Comparison of ENCODE assay signal across 11 cellular contexts in the genomic region with DNA sequence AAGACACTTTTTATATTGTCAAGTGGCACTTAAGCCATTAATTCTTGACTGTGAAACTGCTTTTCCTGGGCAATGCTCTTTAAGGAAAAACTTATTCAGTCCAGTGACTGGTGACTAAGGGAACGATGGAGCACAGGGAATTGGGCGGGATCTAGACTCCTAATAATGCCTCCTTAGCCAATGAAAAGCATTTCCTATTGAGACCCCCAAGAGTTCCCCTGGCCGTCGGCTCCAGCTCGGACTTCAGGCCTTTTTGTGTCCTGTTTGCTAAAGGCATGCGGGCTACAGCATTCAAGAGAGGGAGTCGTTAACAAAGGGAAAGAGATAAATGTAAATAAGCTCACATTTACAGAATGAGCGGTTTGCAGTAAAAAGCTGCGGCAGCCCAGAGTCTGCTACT. TPM values are rescaled to one million over a fixed set of nuclear protein-coding genes. Genes with fewer than 3 reads are reported as not detected.
A peak's percentile ranks its signal among the peaks of the same experiment; 100 is the strongest.
DNase-seq lines count a peak whose midpoint lies in the region.
"Had no signal": no experiment of that assay in that cellular context is flagged by ENCODE, and none has a peak within 500 bp of the region (broad histone marks: within the 10 kb centered on the region; RNA-seq: fewer than 3 reads in every experiment).

A gene with protein sequence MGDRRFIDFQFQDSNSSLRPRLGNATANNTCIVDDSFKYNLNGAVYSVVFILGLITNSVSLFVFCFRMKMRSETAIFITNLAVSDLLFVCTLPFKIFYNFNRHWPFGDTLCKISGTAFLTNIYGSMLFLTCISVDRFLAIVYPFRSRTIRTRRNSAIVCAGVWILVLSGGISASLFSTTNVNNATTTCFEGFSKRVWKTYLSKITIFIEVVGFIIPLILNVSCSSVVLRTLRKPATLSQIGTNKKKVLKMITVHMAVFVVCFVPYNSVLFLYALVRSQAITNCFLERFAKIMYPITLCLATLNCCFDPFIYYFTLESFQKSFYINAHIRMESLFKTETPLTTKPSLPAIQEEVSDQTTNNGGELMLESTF (plus strand): TSS at position 250 of the 400 bp plus-strand sequence. CDS start 7,150 bp downstream, outside the sequence.

- H3K79me1 ChIP-seq in trophoblast cell (ENCODE audit: low read length), result no peaks in the 10 kb centered on the region

- H3K36me3 ChIP-seq in trophoblast cell (ENCODE audit: control insufficient read depth in 1 of 2, insufficient read depth in 2 of 2, low read length in 2 of 2), result no peaks in the 10 kb centered on the region

- no peak within 1 kb of the TSS for H4K8ac ChIP-seq in trophoblast cell (ENCODE audit: low read depth, low read length)

- H3K14ac ChIP-seq in trophoblast cell (ENCODE audit: low read length), result no peak within 1 kb of the TSS

- H4K12ac ChIP-seq in trophoblast cell (ENCODE audit: low read depth, low read length), result no peak within 1 kb of the TSS

- no peaks in the 10 kb centered on the region for H3K4me1 ChIP-seq in trophoblast cell (ENCODE audit: control insufficient read depth in 1 of 2, insufficient read depth in 2 of 2, low read length in 2 of 2)

- H3K4me3 ChIP-seq in iPS-11a (ENCODE audit: low read depth, low read length), result peak within 1 kb of the TSS; percentile 20
- H3K4me3 ChIP-seq in trophoblast cell (ENCODE audit: low read depth, low read length), result no peak within 1 kb of the TSS

- H3K4me2 ChIP-seq in trophoblast cell (ENCODE audit: low read length), result peak within 1 kb of the TSS; percentile 54

- no peak within 1 kb of the TSS for H3K23ac ChIP-seq in trophoblast cell (ENCODE audit: low read length)

- H2AFZ ChIP-seq in trophoblast cell (ENCODE audit: insufficient read depth, low read length, poor library complexity), result no peak within 1 kb of the TSS

- no peak within 1 kb of the TSS for H2BK12ac ChIP-seq in trophoblast cell (ENCODE audit: low read length)

- WGBS in trophoblast cell (ENCODE audit: extremely low coverage, insufficient coverage, insufficient read length), result no CpG with 5 or more reads among the region's 9 CpGs

- no peak within 1 kb of the TSS for H3K18ac ChIP-seq in trophoblast cell (ENCODE audit: low read length)

- no peak within 1 kb of the TSS for H3K4ac ChIP-seq in trophoblast cell (ENCODE audit: low read depth, low read length)

- H2AK5ac ChIP-seq in trophoblast cell (ENCODE audit: low read length), result no peak within 1 kb of the TSS

- H3K9ac ChIP-seq in trophoblast cell (ENCODE audit: low read length), result no peak within 1 kb of the TSS

- H2BK5ac ChIP-seq in trophoblast cell (ENCODE audit: low read depth, low read length, poor library complexity), result no peak within 1 kb of the TSS

- DNase-seq in EL (peak; percentile 25), astrocyte of the hippocampus (ENCODE audit: low read depth, low spot score) (peak; percentile 58), trophoblast cell (no peak), NCI-H446 (lab: John Stamatoyannopoulos, UW) (no peak), DMS153 (lab: John Stamatoyannopoulos, UW) (no peak), SHP77 treated with DMSO at 0.1 percent for 48 hours (lab: John Stamatoyannopoulos, UW) (no peak)
- no peak for DNase-seq in activated effector memory CD4-positive, alpha-beta T cell treated with anti-CD3 and anti-CD28 coated beads, Interleukin-2, amount 50 U/mL, for 16 hours
- DNase-seq: activated naive CD4-positive, alpha-beta T cell treated with anti-CD3 and anti-CD28 coated beads for 36 hours; foreskin melanocyte; stimulated activated CD4-positive, alpha-beta T cell treated with anti-CD3 and anti-CD28 coated beads, Interleukin-15, amount 100 ng/mL, for 24 hours had no signal

- H4K91ac ChIP-seq in trophoblast cell (ENCODE audit: low read depth, low read length), result no peak within 1 kb of the TSS

- H3K27me3 ChIP-seq in trophoblast cell (ENCODE audit: insufficient read depth, low read length), result no peaks in the 10 kb centered on the region

- no peak within 1 kb of the TSS for H3K27ac ChIP-seq in trophoblast cell (ENCODE audit: low read depth, low read length)

- no peak within 1 kb of the TSS for H2BK120ac ChIP-seq in trophoblast cell (ENCODE audit: insufficient read depth, low read length, poor library complexity)

- H3K79me2 ChIP-seq in trophoblast cell (ENCODE audit: control insufficient read depth, insufficient read depth, low read length, poor library complexity), result no peaks in the 10 kb centered on the region

- H3K9me3 ChIP-seq in trophoblast cell (ENCODE audit: insufficient read depth, low read depth, low read length), result no peaks in the 10 kb centered on the region

RNA-seq across cellular contexts. Expression of the gene that starts here (rescaled TPM):
- 0.42 and 0.89 TPM in 2 replicates for polyA plus RNA-seq in trophoblast cell (2013)

Comparison
In these comparisons a context has a peak if more than half of its experiments do, and no peak if none do; other contexts are left out.
1. DNase-seq: peak in EL (single experiment) and astrocyte of the hippocampus (single experiment); none in trophoblast cell (0 of 2), NCI-H446 (0 of 2), DMS153 (single experiment), activated effector memory CD4-positive, alpha-beta T cell treated with anti-CD3 and anti-CD28 coated beads, Interleukin-2, amount 50 U/mL, for 16 hours (single experiment) and SHP77 treated with DMSO at 0.1 percent for 48 hours (single experiment).